Comparison of ENCODE assay signal across 28 cellular contexts in the genomic region with DNA sequence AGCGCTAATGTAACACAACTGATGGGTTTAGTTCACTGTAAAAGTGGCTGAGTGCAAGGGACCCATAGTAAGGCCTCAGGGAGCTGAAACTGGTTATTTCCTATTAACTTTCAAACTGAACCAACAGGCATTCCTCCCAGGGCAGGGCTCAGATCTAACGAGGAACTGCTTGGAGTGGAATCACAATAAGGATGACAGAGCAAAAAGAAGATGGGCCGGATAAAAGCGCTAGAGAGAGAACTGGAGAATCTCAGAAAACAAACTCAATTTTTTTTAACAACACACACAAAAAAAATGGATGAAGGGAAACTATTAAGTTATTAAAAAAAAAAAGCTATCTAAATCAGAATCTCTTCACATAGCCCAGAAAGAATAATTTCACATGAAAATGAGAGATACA.
"Had no signal": no experiment of that assay in that cellular context is flagged by ENCODE, and none has a peak within 500 bp of the region (broad histone marks: within the 10 kb centered on the region; RNA-seq: fewer than 3 reads in every experiment).

No MANE protein-coding gene starts in this region.

- H3K27me3 ChIP-seq: gastrocnemius medialis, heart right ventricle, left lung had no signal

- H3K36me3 ChIP-seq: esophagus squamous epithelium, gastrocnemius medialis, heart right ventricle, left lung, lower lobe of right lung had no signal

- ATAC-seq: effector memory CD8-positive, alpha-beta T cell; esophagus mucosa; gastrocnemius medialis; heart right ventricle; left cardiac atrium; left lung; left ventricle myocardium superior; lower lobe of right lung; mucosa of descending colon; naive thymus-derived CD8-positive, alpha-beta T cell had no signal

- H3K9me3 Mint-ChIP-seq: dendritic cell treated with granulocyte-macrophage colony-stimulating factor and Interleukin-4, amounts not matched to agents 40 ng/mL and 50 ng/mL, for 4 days; effector memory CD8-positive, alpha-beta T cell; mesothelial cell of epicardium; naive thymus-derived CD8-positive, alpha-beta T cell had no signal

- H3K9me3 ChIP-seq: esophagus squamous epithelium, gastrocnemius medialis, heart right ventricle, left lung, lower lobe of right lung, mucosa of descending colon had no signal

- H3K4me3 Mint-ChIP-seq: dendritic cell treated with granulocyte-macrophage colony-stimulating factor and Interleukin-4, amounts not matched to agents 40 ng/mL and 50 ng/mL, for 4 days; effector memory CD8-positive, alpha-beta T cell; endodermal cell; mesothelial cell of epicardium; naive B cell; naive thymus-derived CD8-positive, alpha-beta T cell had no signal

- H3K36me3 Mint-ChIP-seq: mesothelial cell of epicardium; naive B cell; naive thymus-derived CD8-positive, alpha-beta T cell had no signal

- H3K4me1 ChIP-seq: esophagus squamous epithelium, gastrocnemius medialis, heart right ventricle, left lung, lower lobe of right lung had no signal

- H3K4me3 ChIP-seq: esophagus squamous epithelium, gastrocnemius medialis, heart right ventricle, left lung, lower lobe of right lung, mucosa of descending colon had no signal

- DNase-seq: cortex of kidney; effector CD8-positive, alpha-beta T cell; effector memory CD8-positive, alpha-beta T cell; endodermal cell; erythroblast; esophagus squamous epithelium; foreskin fibroblast; foreskin melanocyte; gastrocnemius medialis; glutamatergic neuron; head of caudate nucleus; heart right ventricle; hippocampal formation; left cardiac atrium; left lung; left ventricle myocardium superior; lower lobe of right lung; mesenchymal stem cell; mucosa of descending colon; naive B cell; naive thymus-derived CD8-positive, alpha-beta T cell had no signal

- FAIRE-seq: endometrium, islet of Langerhans, keratinocyte had no signal

- H3K27ac ChIP-seq: epithelial cell of prostate, esophagus squamous epithelium, gastrocnemius medialis, heart right ventricle, left lung, lower lobe of right lung had no signal

- H3K27ac Mint-ChIP-seq: dendritic cell treated with granulocyte-macrophage colony-stimulating factor and Interleukin-4, amounts not matched to agents 40 ng/mL and 50 ng/mL, for 4 days; effector memory CD8-positive, alpha-beta T cell; endodermal cell; mesothelial cell of epicardium; naive B cell; naive thymus-derived CD8-positive, alpha-beta T cell had no signal

- H3K4me1 Mint-ChIP-seq: endodermal cell; naive B cell; naive thymus-derived CD8-positive, alpha-beta T cell had no signal
